In genomic region chr5:111598996-111599395, GRCh38 we compare ENCODE assay signal across 28 cellular contexts.
"Had no signal": no experiment of that assay in that cellular context is flagged by ENCODE, and none has a peak within 500 bp of the region (broad histone marks: within the 10 kb centered on the region; RNA-seq: fewer than 3 reads in every experiment).

No MANE protein-coding gene starts in this region.

- FAIRE-seq: small intestine, urothelium cell line had no signal

- H3K9me3 ChIP-seq: psoas muscle, right lobe of liver, sigmoid colon, suprapubic skin, testis, transverse colon had no signal

- ATAC-seq: naive thymus-derived CD8-positive, alpha-beta T cell; natural killer cell treated with Interleukin-12 subunit alpha and Interleukin-12 subunit beta and Interleukin-15 and Interleukin-18, amount 100 ng/mL, for 72 hours; psoas muscle; right cardiac atrium; right lobe of liver; stimulated activated effector memory CD8-positive, alpha-beta T cell treated with anti-CD3 and anti-CD28 coated beads, Interleukin-12 subunit alpha, Interleukin-12 subunit beta, amount 100 ng/mL, for 72 hours; stimulated activated naive B cell treated with anti-CD40 and anti-IgM and Interleukin-4, amounts not matched to agents 10 μg/mL and 1 μg/mL and 100 μg/mL, for 72 hours; stimulated activated naive CD8-positive, alpha-beta T cell treated with anti-CD3 and anti-CD28 coated beads, Interleukin-15, amount 100 ng/mL, for 72 hours had no signal

- H3K27ac ChIP-seq: ovary, parathyroid adenoma, psoas muscle, right lobe of liver, sigmoid colon, suprapubic skin, testis, tibial artery, transverse colon, upper lobe of left lung had no signal

- H3K4me3 ChIP-seq: ovary, psoas muscle, right lobe of liver, sigmoid colon, suprapubic skin, testis, tibial artery, transverse colon, upper lobe of left lung had no signal

- H3K4me1 ChIP-seq: psoas muscle, right lobe of liver, sigmoid colon, suprapubic skin, testis, tibial artery, transverse colon had no signal

- H3K27me3 ChIP-seq: ovary, right lobe of liver, sigmoid colon, suprapubic skin, testis, tibial artery, transverse colon, upper lobe of left lung had no signal

- H3K9ac ChIP-seq: parathyroid adenoma had no signal

- H3K36me3 ChIP-seq: ovary, right lobe of liver, sigmoid colon, suprapubic skin, tibial artery, transverse colon, upper lobe of left lung had no signal

- DNase-seq: naive B cell; naive thymus-derived CD8-positive, alpha-beta T cell; nephron progenitor cell; occipital lobe; ovary; posterior cingulate gyrus; psoas muscle; right cardiac atrium; right lobe of liver; sigmoid colon; small intestine; stimulated activated CD4-positive, alpha-beta T cell treated with anti-CD3 and anti-CD28 coated beads, Interleukin-15, amount 100 ng/mL, for 24 hours; stimulated activated CD4-positive, alpha-beta T cell treated with anti-CD3 and anti-CD28 coated beads, Interleukin-2, amount 100 ng/mL, for 24 hours; stimulated activated CD4-positive, alpha-beta T cell treated with anti-CD3 and anti-CD28 coated beads, Interleukin-2, amount 100 ng/mL, for 48 hours; stimulated activated CD4-positive, alpha-beta T cell treated with anti-CD3 and anti-CD28 coated beads, Interleukin-4, amount 100 ng/mL, for 24 hours; stimulated activated naive B cell treated with anti-CD40 and anti-IgM and Interleukin-4, amounts not matched to agents 10 μg/mL and 1 μg/mL and 100 μg/mL, for 72 hours; stimulated activated naive CD4-positive, alpha-beta T cell treated with Interleukin-2 at 50 U/mL for 16 hours; stimulated activated naive CD8-positive, alpha-beta T cell treated with anti-CD3 and anti-CD28 coated beads, Interleukin-15, amount 100 ng/mL, for 72 hours; substantia nigra; testis; tibial artery; transverse colon; upper lobe of left lung had no signal
